8 cellular contexts compared by ENCODE assay signal in genomic region chr17:39730095-39730921, GRCh38. TPM values are rescaled to one million over a fixed set of nuclear protein-coding genes. Genes with fewer than 3 reads are reported as not detected.
A peak's percentile ranks its signal among the peaks of the same experiment; 100 is the strongest.
DNase-seq lines count a peak whose midpoint lies in the region; ATAC-seq and TF ChIP-seq lines count a peak whose summit lies in the region.

A gene with protein sequence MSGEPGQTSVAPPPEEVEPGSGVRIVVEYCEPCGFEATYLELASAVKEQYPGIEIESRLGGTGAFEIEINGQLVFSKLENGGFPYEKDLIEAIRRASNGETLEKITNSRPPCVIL (minus strand): TSS chr17:39730532. CDS start chr17:39730495, 37 bp downstream.

- H3K4me1 ChIP-seq in adipocyte (ENCODE audit: control insufficient read depth, insufficient read depth, low read length) (peaks cover 9% of the 10 kb centered on the region), upper lobe of left lung (peaks cover 10 to 31% (median 15%) of the 10 kb centered on the region in 4 donors)

- H3K4me3 ChIP-seq in GM12865 (ENCODE audit: low read depth, low read length) (peak within 1 kb of the TSS; percentile 61), adipocyte (ENCODE audit: low read length) (peak within 1 kb of the TSS; percentile 98), upper lobe of left lung (peak within 1 kb of the TSS; percentile 72 to 86 (median 79))

- TF ChIP-seq POLR2A in upper lobe of left lung (IDR thresholded peaks at IDR 0.05): peak; percentile 30 to 92 (median 58)

- intact Hi-C loops in cardiac septum (cut with DNase I): loop anchor here (5.0 kb wide), 1 partner anchor 63 kb away; the partner anchor contains the start of genes PNMT and TCAP
- intact Hi-C loops in posterior vena cava (cut with DNase I): no loop called here

- H3K27ac ChIP-seq in upper lobe of left lung: peak within 1 kb of the TSS; percentile 89 to 97 (median 94)

- TF ChIP-seq CTCF in GM12865 (IDR thresholded peaks at IDR 0.05; ENCODE audit: insufficient read depth, low read depth, low read length, missing control alignments) (peak; percentile 91), upper lobe of left lung (IDR thresholded peaks at IDR 0.05) (peak; percentile 93 to 96 (median 96))

- ATAC-seq in HG02623 (IDR thresholded peaks at IDR 0.05; ENCODE audit: unreplicated experiment): peak; percentile 86
- ATAC-seq in upper lobe of left lung (ENCODE audit: low FRiP score in 2 of 2): peak; percentile 96 to 99

- H3K9ac ChIP-seq in adipocyte (ENCODE audit: low read length): peak within 1 kb of the TSS; percentile 88

- peak; percentile 93 for DNase-seq in GM12865 (ENCODE audit: low read depth)
- DNase-seq in NCI-H1105 treated with DMSO at 0.1 percent for 48 hours (lab: John Stamatoyannopoulos, UW): peak; percentile 68
- DNase-seq in T follicular helper cell (ENCODE audit: low read depth): peak; percentile 88
- DNase-seq in adipocyte (ENCODE audit: low read depth): peak; percentile 96
- peak; percentile 97 for DNase-seq in cardiac septum (ENCODE audit: low spot score)
- peak; percentile 98 for DNase-seq in posterior vena cava (ENCODE audit: low spot score)
- DNase-seq in upper lobe of left lung: peak; percentile 93 to 100

- H3K36me3 ChIP-seq in adipocyte (ENCODE audit: control insufficient read depth, insufficient read depth, low read length, severe bottlenecking): peaks cover 9% of the 10 kb centered on the region
- peaks cover 1 to 33% (median 28%) of the 10 kb centered on the region in 4 donors for H3K36me3 ChIP-seq in upper lobe of left lung

- 0 to 3% methylated on average over 6 to 45 of the region's 65 CpGs for WGBS in upper lobe of left lung, 2 donors

- H3K9me3 ChIP-seq in adipocyte (ENCODE audit: control insufficient read depth, low read length) (no peaks in the 10 kb centered on the region), upper lobe of left lung (no peaks in the 10 kb centered on the region)

- H3K27me3 ChIP-seq in adipocyte (replicated peaks; ENCODE audit: control insufficient read depth, insufficient read depth, low read length) (no peaks in the 10 kb centered on the region), upper lobe of left lung (no peaks in the 10 kb centered on the region)

- peak in 1 of 4 donors; percentile 50 for TF ChIP-seq EP300 in upper lobe of left lung (IDR thresholded peaks at IDR 0.05)

RNA-seq across cellular contexts. Expression of the gene that starts here (rescaled TPM):
- 48.5 TPM for total RNA-seq in cardiac septum
- total RNA-seq in posterior vena cava: 10 to 100 TPM; 27.4 to 33.6 TPM
- 10 to 100 TPM; 26.2 to 54.1 (median 43.2) TPM for total RNA-seq in upper lobe of left lung

Comparison
In these comparisons a context has a peak if more than half of its experiments do, and no peak if none do; other contexts are left out.
1. Peak in every context shown above with its lines: DNase-seq, ATAC-seq, H3K4me3 ChIP-seq and H3K27ac ChIP-seq.